In the genomic region with DNA sequence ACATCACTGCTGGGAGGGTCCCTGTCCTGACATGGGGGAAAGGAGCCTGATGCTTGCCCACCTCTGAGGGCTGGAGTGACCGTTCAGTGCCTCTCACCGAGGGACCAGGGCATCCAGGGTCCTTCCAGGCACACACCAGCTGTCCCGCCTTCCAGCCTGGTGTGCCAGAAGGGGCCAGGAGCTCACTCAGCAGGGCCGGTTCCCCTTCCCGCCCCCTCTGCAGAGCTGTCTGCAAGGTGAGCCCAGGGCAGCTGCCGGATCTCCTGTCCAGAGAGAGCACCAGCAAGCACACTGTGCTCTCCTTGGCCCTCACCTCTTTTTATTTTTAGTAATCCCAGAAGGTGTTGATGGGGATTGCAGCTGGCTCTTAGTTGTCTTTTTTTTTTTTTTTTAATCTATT, we compare ENCODE assay signal across 16 cellular contexts. TPM values are rescaled to one million over a fixed set of nuclear protein-coding genes. Genes with fewer than 3 reads are reported as not detected.
DNase-seq lines count a peak whose midpoint lies in the region; ATAC-seq and TF ChIP-seq lines count a peak whose summit lies in the region.
"Had no signal": no experiment of that assay in that cellular context is flagged by ENCODE, and none has a peak within 500 bp of the region (broad histone marks: within the 10 kb centered on the region; RNA-seq: fewer than 3 reads in every experiment).

No MANE protein-coding gene starts in this region.

- no TSS peak for BruUV-seq in PC-9 (replicated peaks; lab: Mats Ljungman, UMichigan)

- H3K4me3 ChIP-seq in prostate gland (no peak overlapping the region), upper lobe of left lung (no peak overlapping the region), PC-9 (no peak overlapping the region)
- H3K4me3 ChIP-seq: A549, GM12878 had no signal

- no peaks in the 10 kb centered on the region for H3K9me3 ChIP-seq in prostate gland
- no peaks in the 10 kb centered on the region for H3K9me3 ChIP-seq in upper lobe of left lung
- H3K9me3 ChIP-seq in PC-9 (ENCODE audit: insufficient read depth, low read depth) = no peaks in the 10 kb centered on the region
- H3K9me3 ChIP-seq: A549 had no signal

- H2AFZ ChIP-seq in PC-9 = no peak overlapping the region

- H3K36me3 ChIP-seq in prostate gland = no peaks in the 10 kb centered on the region
- H3K36me3 ChIP-seq in upper lobe of left lung = peaks cover 8 to 30% (median 19%) of the 10 kb centered on the region in 4 donors
- no peaks in the 10 kb centered on the region for H3K36me3 ChIP-seq in PC-9 (ENCODE audit: low read depth)

- 48% methylated on average over 6 of the region's 6 CpGs for WGBS in prostate gland
- WGBS in upper lobe of left lung, 2 donors = 79 to 82% methylated on average over 1 to 6 of the region's 6 CpGs

- peaks cover 20% of the 10 kb centered on the region for H3K4me1 ChIP-seq in prostate gland (replicated peaks)
- H3K4me1 ChIP-seq in upper lobe of left lung = peaks cover 20 to 41% (median 26%) of the 10 kb centered on the region in 4 donors
- no peaks in the 10 kb centered on the region for H3K4me1 ChIP-seq in PC-9 (replicated peaks; ENCODE audit: insufficient read depth)
- H3K4me1 ChIP-seq: A549 had no signal

- H3K27ac ChIP-seq in prostate gland (peak overlapping the region; percentile 72 to 82), upper lobe of left lung (peak overlapping the region; percentile 46 to 81 (median 68)), PC-9 (no peak overlapping the region)
- H3K27ac ChIP-seq: A549 had no signal

- H3K9me2 ChIP-seq in PC-9 (ENCODE audit: insufficient read depth) = no peaks in the 10 kb centered on the region

- ATAC-seq in left ventricle myocardium superior (peak; percentile 61), upper lobe of left lung (ENCODE audit: low FRiP score in 2 of 2) (no peak)
- ATAC-seq: A549, GM12878, PC-3 had no signal

- POLR2A ChIA-PET in HEK293T (lab: Yijun Ruan, JAX) (interaction anchor here (1.1 kb wide), 1 partner anchor 16 kb away, joined by 3 read pairs; no protein-coding TSS in a partner anchor), PC-9 (lab: Charles Lee; ENCODE audit: unreplicated experiment) (no interaction called here)

- no peak for TF ChIP-seq EP300 in upper lobe of left lung (IDR thresholded peaks at IDR 0.05)

- TF ChIP-seq POLR2A in prostate gland (IDR thresholded peaks at IDR 0.05) = no peak
- no peak for TF ChIP-seq POLR2A in upper lobe of left lung (IDR thresholded peaks at IDR 0.05)

- no peaks in the 10 kb centered on the region for H4K20me1 ChIP-seq in PC-9 (ENCODE audit: insufficient read depth)

- no peaks in the 10 kb centered on the region for H3K27me3 ChIP-seq in prostate gland (replicated peaks; ENCODE audit: insufficient read depth)
- H3K27me3 ChIP-seq in upper lobe of left lung = no peaks in the 10 kb centered on the region
- H3K27me3 ChIP-seq in PC-9 (ENCODE audit: insufficient read depth, low read depth) = no peaks in the 10 kb centered on the region

- TF ChIP-seq CTCF in prostate gland (IDR thresholded peaks at IDR 0.05) = no peak
- no peak for TF ChIP-seq CTCF in upper lobe of left lung (IDR thresholded peaks at IDR 0.05)
- TF ChIP-seq CTCF in PC-9 (conservative IDR thresholded peaks at IDR 0.05) = no peak

- no peaks in the 10 kb centered on the region for H3F3A ChIP-seq in PC-9 (ENCODE audit: insufficient read depth, low read depth)

- intact Hi-C loops in left ventricle myocardium superior (cut with micrococcal nuclease) (no loop called here), prostate gland (cut with DNase I) (no loop called here), PC-9 (cut with micrococcal nuclease; ENCODE audit: unreplicated experiment) (no loop called here)

- no peak overlapping the region for H3K4me2 ChIP-seq in PC-9
- H3K4me2 ChIP-seq: A549 had no signal

- CTCF ChIA-PET in HEK293T (lab: Yijun Ruan, JAX) (interaction anchor here (2.5 kb wide), 1 partner anchor 16 kb away, joined by 7 read pairs; no protein-coding TSS in a partner anchor), PC-9 (lab: Charles Lee) (no interaction called here)

- H3K79me2 ChIP-seq in PC-9 (ENCODE audit: low read depth) = no peaks in the 10 kb centered on the region

- DNase-seq in NCI-H82 (lab: John Stamatoyannopoulos, UW) = peak; percentile 68
- no peak for DNase-seq in NCI-H82 treated with DMSO at 0.1 percent for 48 hours (lab: John Stamatoyannopoulos, UW; ENCODE audit: unreplicated experiment)
- peak; percentile 77 for DNase-seq in left ventricle myocardium superior
- DNase-seq in prostate gland (ENCODE audit: low spot score) = no peak
- no peak for DNase-seq in upper lobe of left lung
- DNase-seq in HEK293T (ENCODE audit: extremely low spot score) = no peak
- no peak for DNase-seq in PC-9
- no peak for DNase-seq in HCEC 1CT
- DNase-seq: activated effector memory CD4-positive, alpha-beta T cell treated with Interleukin-2 at 50 U/mL for 16 hours; CD4-positive, alpha-beta T cell; effector memory CD4-positive, alpha-beta T cell; NCI-H1092 treated with DMSO at 0.1 percent for 48 hours; NCI-H226; PC-3 had no signal

TF ChIP-seq in HEK293T, 16 proteins besides CTCF, POLR2A, EP300 and RAD21:
- TF ChIP-seq FOXM1 (IDR thresholded peaks at IDR 0.05; ENCODE audit: borderline replicate concordance) = no peak
- TF ChIP-seq NFRKB (IDR thresholded peaks at IDR 0.05) = no peak
- no peak for TF ChIP-seq HDGF (IDR thresholded peaks at IDR 0.05; ENCODE audit: borderline replicate concordance)
- no peak for TF ChIP-seq LEF1 (IDR thresholded peaks at IDR 0.05; ENCODE audit: borderline replicate concordance)
- TF ChIP-seq FOXK2 (IDR thresholded peaks at IDR 0.05) = no peak
- no peak for TF ChIP-seq FOXA1 (IDR thresholded peaks at IDR 0.05)
- TF ChIP-seq CTBP1 (IDR thresholded peaks at IDR 0.05; ENCODE audit: borderline replicate concordance) = no peak

RNA-seq across cellular contexts. Expression of a gene that starts 16.9 kb away (rescaled TPM):
- total RNA-seq in left ventricle myocardium superior (20.3 TPM), prostate gland (10 to 100 TPM; 52.8 to 88.8 TPM), upper lobe of left lung (10 to 100 TPM; 36.7 to 57.0 (median 44.5) TPM), PC-9 (2021) (31.1 and 43.9 TPM in 2 replicates)

RNA-seq across cellular contexts. Expression of a gene that starts 41.2 kb away (rescaled TPM):
- total RNA-seq in left ventricle myocardium superior (13.1 TPM), prostate gland (10 to 100 TPM; 29.0 to 57.1 TPM), upper lobe of left lung (10 to 100 TPM; 21.0 to 49.1 (median 30.3) TPM), PC-9 (2021) (27.9 and 33.8 TPM in 2 replicates)

Comparison
In these comparisons a context has a peak if more than half of its experiments do, and no peak if none do; other contexts are left out.
1. DNase-seq: peak in NCI-H82 (single experiment) and left ventricle myocardium superior (single experiment); none in NCI-H82 treated with DMSO at 0.1 percent for 48 hours (single experiment), prostate gland (single experiment), upper lobe of left lung (0 of 2), HEK293T (single experiment), PC-9 (0 of 2) and HCEC 1CT (single experiment).